ENCODE assay signal across 9 cellular contexts in the genomic region with DNA sequence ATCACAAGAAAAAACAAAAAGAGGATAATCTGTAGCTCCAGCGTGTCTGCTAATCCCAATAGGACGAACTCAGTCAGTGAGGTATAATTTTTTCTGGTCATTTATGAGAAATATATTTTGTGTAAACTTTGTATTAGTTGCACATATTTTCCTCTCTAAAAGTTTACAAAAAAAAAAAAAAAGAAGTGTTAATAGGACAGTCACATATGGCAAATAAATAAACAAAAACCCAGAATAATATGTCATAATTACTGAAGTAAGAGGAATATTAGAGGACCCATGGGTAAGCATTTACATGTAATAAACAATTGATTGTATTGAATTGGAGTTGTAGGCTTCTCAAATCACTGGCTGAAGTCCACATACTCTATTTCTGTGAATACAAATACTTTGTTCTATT. TPM values are rescaled to one million over a fixed set of nuclear protein-coding genes. Genes with fewer than 3 reads are reported as not detected.
"Had no signal": no experiment of that assay in that cellular context is flagged by ENCODE, and none has a peak within 500 bp of the region (broad histone marks: within the 10 kb centered on the region; RNA-seq: fewer than 3 reads in every experiment).

A gene (minus strand): TSS at position 101 of the 400 bp plus-strand sequence. CDS start 0 bp downstream, at position 101.

- H3K4me3 ChIP-seq: GM12878 had no signal

- ATAC-seq: GM12878 had no signal

- FAIRE-seq: G401.6, GM12878, GM12891, GM12892, GM18507, GM19239 had no signal

- DNase-seq: GDM1, GF-D8 had no signal

RNA-seq across cellular contexts. Expression of the gene that starts here (rescaled TPM):
- total RNA-seq: G401, GM12878 had no signal
- polyA plus RNA-seq: GM12878 had no signal
